ENCODE assay signal across 29 cellular contexts in genomic region chr10:88190540-88191213, GRCh38.
"Had no signal": no experiment of that assay in that cellular context is flagged by ENCODE, and none has a peak within 500 bp of the region (broad histone marks: within the 10 kb centered on the region; RNA-seq: fewer than 3 reads in every experiment).

No MANE protein-coding gene starts in this region.

- ATAC-seq: activated CD4-positive, CD25-positive, alpha-beta regulatory T cell treated with anti-CD3 and anti-CD28 coated beads, Interleukin-2, amount 50 U/mL, for 24 hours; activated CD8-positive, alpha-beta memory T cell treated with anti-CD3 and anti-CD28 coated beads, Interleukin-2, amount 10 ng/mL, durations not matched to agents 7 days and 5 days; activated CD8-positive, alpha-beta T cell treated with anti-CD3 and anti-CD28 coated beads, Interleukin-2, amount 10 ng/mL, durations not matched to agents 7 days and 5 days; activated naive CD8-positive, alpha-beta T cell treated with anti-CD3 and anti-CD28 coated beads, Interleukin-2, amount 50 U/mL, for 24 hours; body of pancreas; esophagus mucosa; T-helper 17 cell had no signal

- H3K27me3 Mint-ChIP-seq: activated B cell treated with CpG ODN at 0.5 μM for 24 hours; activated CD4-positive, alpha-beta memory T cell treated with anti-CD3 and anti-CD28 coated beads for 36 hours; activated naive CD4-positive, alpha-beta T cell treated with anti-CD3 and anti-CD28 coated beads, Interleukin-2, amount 50 U/mL, for 24 hours; activated naive CD8-positive, alpha-beta T cell treated with anti-CD3 and anti-CD28 coated beads for 36 hours; activated naive CD8-positive, alpha-beta T cell treated with anti-CD3 and anti-CD28 coated beads, Interleukin-2, amount 50 U/mL, for 24 hours; central memory CD8-positive, alpha-beta T cell; dendritic cell treated with granulocyte-macrophage colony-stimulating factor and Interleukin-4, amounts not matched to agents 40 ng/mL and 50 ng/mL, for 4 days; T-helper 17 cell had no signal

- H3K9me3 Mint-ChIP-seq: activated B cell treated with CpG ODN at 0.5 μM for 24 hours; activated CD4-positive, alpha-beta memory T cell treated with anti-CD3 and anti-CD28 coated beads for 36 hours; activated naive CD4-positive, alpha-beta T cell treated with anti-CD3 and anti-CD28 coated beads for 36 hours; activated naive CD4-positive, alpha-beta T cell treated with anti-CD3 and anti-CD28 coated beads, Interleukin-2, amount 50 U/mL, for 24 hours; activated naive CD8-positive, alpha-beta T cell treated with anti-CD3 and anti-CD28 coated beads for 36 hours; activated naive CD8-positive, alpha-beta T cell treated with anti-CD3 and anti-CD28 coated beads, Interleukin-2, amount 50 U/mL, for 24 hours; activated T-helper 2 cell treated with anti-CD3 and anti-CD28 coated beads, Interferon-gamma antibody, Interleukin-2, Interleukin-4, amounts not matched to agents 10 μg/mL and 5 μg/mL and 100 μg/mL, durations not matched to agents 14 hours and 24 hours and 36 hours; central memory CD8-positive, alpha-beta T cell; dendritic cell treated with granulocyte-macrophage colony-stimulating factor and Interleukin-4, amounts not matched to agents 40 ng/mL and 50 ng/mL, for 4 days; endodermal cell; T-helper 2 cell treated with Interferon-gamma antibody and Interleukin-4, amounts not matched to agents 5 μg/mL and 100 μg/mL, for 36 hours had no signal

- H3K4me3 Mint-ChIP-seq: activated B cell treated with CpG ODN at 0.5 μM for 24 hours; activated CD4-positive, alpha-beta memory T cell treated with anti-CD3 and anti-CD28 coated beads for 36 hours; activated CD8-positive, alpha-beta memory T cell treated with anti-CD3 and anti-CD28 coated beads, Interleukin-2, amount 10 ng/mL, durations not matched to agents 7 days and 5 days; activated CD8-positive, alpha-beta T cell treated with anti-CD3 and anti-CD28 coated beads, Interleukin-2, amount 10 ng/mL, durations not matched to agents 7 days and 5 days; activated naive CD4-positive, alpha-beta T cell treated with anti-CD3 and anti-CD28 coated beads for 36 hours; activated naive CD4-positive, alpha-beta T cell treated with anti-CD3 and anti-CD28 coated beads, Interleukin-2, amount 50 U/mL, for 24 hours; activated naive CD8-positive, alpha-beta T cell treated with anti-CD3 and anti-CD28 coated beads for 36 hours; activated naive CD8-positive, alpha-beta T cell treated with anti-CD3 and anti-CD28 coated beads, Interleukin-2, amount 50 U/mL, for 24 hours; activated T-helper 1 cell treated with anti-CD3 and anti-CD28 coated beads, Interleukin-12 subunit alpha, Interleukin-12 subunit beta, Interleukin-2, Interleukin-4 antibody, amounts not matched to agents 30 ng/mL and 10 ng/mL and 1 ng/mL, durations not matched to agents 14 hours and 24 hours and 36 hours; central memory CD8-positive, alpha-beta T cell; dendritic cell treated with granulocyte-macrophage colony-stimulating factor and Interleukin-4, amounts not matched to agents 40 ng/mL and 50 ng/mL, for 4 days; endodermal cell; T-helper 17 cell; T-helper 2 cell treated with Interferon-gamma antibody and Interleukin-4, amounts not matched to agents 5 μg/mL and 100 μg/mL, for 36 hours had no signal

- H3K27ac Mint-ChIP-seq: activated B cell treated with CpG ODN at 0.5 μM for 24 hours; activated CD4-positive, alpha-beta memory T cell treated with anti-CD3 and anti-CD28 coated beads for 36 hours; activated CD8-positive, alpha-beta memory T cell treated with anti-CD3 and anti-CD28 coated beads, Interleukin-2, amount 10 ng/mL, durations not matched to agents 7 days and 5 days; activated CD8-positive, alpha-beta T cell treated with anti-CD3 and anti-CD28 coated beads, Interleukin-2, amount 10 ng/mL, durations not matched to agents 7 days and 5 days; activated naive CD4-positive, alpha-beta T cell treated with anti-CD3 and anti-CD28 coated beads for 36 hours; activated naive CD4-positive, alpha-beta T cell treated with anti-CD3 and anti-CD28 coated beads, Interleukin-2, amount 50 U/mL, for 24 hours; activated naive CD8-positive, alpha-beta T cell treated with anti-CD3 and anti-CD28 coated beads for 36 hours; activated naive CD8-positive, alpha-beta T cell treated with anti-CD3 and anti-CD28 coated beads, Interleukin-2, amount 50 U/mL, for 24 hours; activated T-helper 1 cell treated with anti-CD3 and anti-CD28 coated beads, Interleukin-12 subunit alpha, Interleukin-12 subunit beta, Interleukin-2, Interleukin-4 antibody, amounts not matched to agents 30 ng/mL and 10 ng/mL and 1 ng/mL, durations not matched to agents 14 hours and 24 hours and 36 hours; activated T-helper 2 cell treated with anti-CD3 and anti-CD28 coated beads, Interferon-gamma antibody, Interleukin-2, Interleukin-4, amounts not matched to agents 10 μg/mL and 5 μg/mL and 100 μg/mL, durations not matched to agents 14 hours and 24 hours and 36 hours; dendritic cell treated with granulocyte-macrophage colony-stimulating factor and Interleukin-4, amounts not matched to agents 40 ng/mL and 50 ng/mL, for 4 days; endodermal cell; T-helper 17 cell; T-helper 2 cell treated with Interferon-gamma antibody and Interleukin-4, amounts not matched to agents 5 μg/mL and 100 μg/mL, for 36 hours had no signal

- H3K36me3 Mint-ChIP-seq: activated CD4-positive, alpha-beta memory T cell treated with anti-CD3 and anti-CD28 coated beads for 36 hours; activated CD8-positive, alpha-beta memory T cell treated with anti-CD3 and anti-CD28 coated beads, Interleukin-2, amount 10 ng/mL, durations not matched to agents 7 days and 5 days; activated naive CD4-positive, alpha-beta T cell treated with anti-CD3 and anti-CD28 coated beads, Interleukin-2, amount 50 U/mL, for 24 hours; activated naive CD8-positive, alpha-beta T cell treated with anti-CD3 and anti-CD28 coated beads for 36 hours had no signal

- H3K4me1 Mint-ChIP-seq: endodermal cell had no signal

- DNase-seq: activated B cell treated with CpG ODN at 0.5 μM for 24 hours; activated CD4-positive, alpha-beta memory T cell treated with anti-CD3 and anti-CD28 coated beads for 36 hours; activated CD4-positive, alpha-beta T cell treated with anti-CD3 and anti-CD28 coated beads for 48 hours; activated CD8-positive, alpha-beta memory T cell treated with anti-CD3 and anti-CD28 coated beads, Interleukin-2, amount 10 ng/mL, durations not matched to agents 7 days and 5 days; activated CD8-positive, alpha-beta memory T cell treated with anti-CD3 and anti-CD28 coated beads, Interleukin-2, amount 50 U/mL, for 4 hours; activated CD8-positive, alpha-beta T cell treated with anti-CD3 and anti-CD28 coated beads, Interleukin-2, amount 10 ng/mL, durations not matched to agents 7 days and 5 days; activated effector memory CD4-positive, alpha-beta T cell treated with anti-CD3 and anti-CD28 coated beads, Interleukin-2, amount 50 U/mL, for 16 hours; activated naive CD4-positive, alpha-beta T cell treated with anti-CD3 and anti-CD28 coated beads for 36 hours; activated naive CD8-positive, alpha-beta T cell treated with anti-CD3 and anti-CD28 coated beads for 36 hours; activated naive CD8-positive, alpha-beta T cell treated with anti-CD3 and anti-CD28 coated beads, Interleukin-2, amount 50 U/mL, for 24 hours; activated T-cell treated with anti-CD3 and anti-CD28 coated beads, Interleukin-2, amount 50 U/mL, for 1 hour; activated T-cell treated with anti-CD3 and anti-CD28 coated beads, Interleukin-2, amount 50 U/mL, for 48 hours; adrenal gland; aorta; body of pancreas; effector memory CD4-positive, alpha-beta T cell; endodermal cell; T-helper 1 cell; T-helper 17 cell; T1000; WERI-Rb-1 had no signal
